Comparison of ENCODE assay signal across 19 cellular contexts in the genomic region with DNA sequence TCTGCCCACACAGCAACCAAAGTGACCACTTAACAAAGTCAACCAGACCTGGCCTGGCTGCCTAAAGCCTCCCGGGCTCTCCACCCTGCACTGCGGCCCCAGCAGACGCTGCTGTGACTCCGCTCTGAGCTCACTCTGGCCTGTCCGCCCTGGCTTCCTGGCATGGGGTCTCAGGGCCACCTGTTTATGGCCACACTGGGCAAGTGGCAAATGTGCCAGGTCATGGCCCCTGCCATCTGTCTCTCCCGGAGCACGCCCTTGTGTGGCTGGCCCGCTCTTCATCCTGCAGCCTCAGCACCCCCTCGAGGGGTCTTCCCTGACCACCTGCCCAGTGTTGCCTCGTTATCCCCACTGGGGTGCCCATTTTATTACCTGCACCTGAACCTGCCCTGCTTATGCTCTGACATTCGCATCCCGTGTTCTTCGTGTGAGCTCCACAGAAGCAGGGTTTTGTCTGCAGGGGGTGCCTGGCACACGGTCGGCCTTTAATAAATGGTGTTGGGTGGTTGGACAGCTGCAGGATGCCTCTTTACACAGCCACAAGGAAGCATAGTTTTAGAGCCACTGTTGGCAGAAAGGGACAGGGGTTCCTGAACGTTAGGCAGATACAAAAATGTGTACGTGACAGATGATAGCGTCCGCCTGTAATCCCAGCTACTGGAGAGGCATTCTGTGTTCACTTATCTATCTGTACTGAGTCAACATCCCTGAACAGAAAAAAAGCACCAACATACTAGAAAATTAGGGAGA.
"Had no signal": no experiment of that assay in that cellular context is flagged by ENCODE, and none has a peak within 500 bp of the region (broad histone marks: within the 10 kb centered on the region; RNA-seq: fewer than 3 reads in every experiment).

No MANE protein-coding gene starts in this region.

- H3K27ac Mint-ChIP-seq: activated CD4-positive, alpha-beta T cell treated with anti-CD3 and anti-CD28 coated beads, Interleukin-2, amount 10 ng/mL, durations not matched to agents 7 days and 5 days; activated naive CD8-positive, alpha-beta T cell treated with anti-CD3 and anti-CD28 coated beads, Interleukin-2, amount 50 U/mL, for 24 hours; activated T-cell treated with anti-CD3 and anti-CD28 coated beads, Interleukin-2, amount 50 U/mL, for 72 hours; immature natural killer cell; nephron; T-cell had no signal

- H3K4me3 Mint-ChIP-seq: activated CD4-positive, alpha-beta T cell treated with anti-CD3 and anti-CD28 coated beads, Interleukin-2, amount 10 ng/mL, durations not matched to agents 7 days and 5 days; activated naive CD8-positive, alpha-beta T cell treated with anti-CD3 and anti-CD28 coated beads, Interleukin-2, amount 50 U/mL, for 24 hours; activated T-cell treated with anti-CD3 and anti-CD28 coated beads, Interleukin-2, amount 50 U/mL, for 72 hours; immature natural killer cell; nephron; T-cell had no signal

- H3K9me3 Mint-ChIP-seq: activated CD4-positive, alpha-beta T cell treated with anti-CD3 and anti-CD28 coated beads, Interleukin-2, amount 10 ng/mL, durations not matched to agents 7 days and 5 days; activated naive CD8-positive, alpha-beta T cell treated with anti-CD3 and anti-CD28 coated beads, Interleukin-2, amount 50 U/mL, for 24 hours; activated T-cell treated with anti-CD3 and anti-CD28 coated beads, Interleukin-2, amount 50 U/mL, for 72 hours; immature natural killer cell had no signal

- H3K36me3 Mint-ChIP-seq: immature natural killer cell, T-cell had no signal

- DNase-seq: activated CD4-positive, alpha-beta T cell treated with anti-CD3 and anti-CD28 coated beads, Interleukin-2, amount 10 ng/mL, durations not matched to agents 7 days and 5 days; activated CD4-positive, CD25-positive, alpha-beta regulatory T cell treated with anti-CD3 and anti-CD28 coated beads, Interleukin-2, amount 50 U/mL, for 72 hours; activated gamma-delta T cell; activated naive CD4-positive, alpha-beta T cell treated with anti-CD3 and anti-CD28 coated beads, Interleukin-2, amount 50 U/mL, for 16 hours; activated naive CD8-positive, alpha-beta T cell treated with anti-CD3 and anti-CD28 coated beads, Interleukin-2, amount 50 U/mL, for 24 hours; activated T-cell treated with anti-CD3 and anti-CD28 coated beads, Interleukin-2, amount 50 U/mL, for 72 hours; dermis blood vessel endothelial cell; effector CD8-positive, alpha-beta T cell; foreskin melanocyte; immature natural killer cell; left ventricle myocardium superior; midbrain; spleen; stimulated activated CD4-positive, alpha-beta T cell treated with anti-CD3 and anti-CD28 coated beads, Interleukin-4, amount 100 ng/mL, for 1 hour; stimulated activated naive CD4-positive, alpha-beta T cell treated with Interleukin-2 at 50 U/mL for 16 hours; T-cell; thyroid gland; WERI-Rb-1 had no signal

- H3K4me1 Mint-ChIP-seq: activated CD4-positive, alpha-beta T cell treated with anti-CD3 and anti-CD28 coated beads, Interleukin-2, amount 10 ng/mL, durations not matched to agents 7 days and 5 days; activated naive CD8-positive, alpha-beta T cell treated with anti-CD3 and anti-CD28 coated beads, Interleukin-2, amount 50 U/mL, for 24 hours; immature natural killer cell; T-cell had no signal

- H3K27me3 Mint-ChIP-seq: activated CD4-positive, alpha-beta T cell treated with anti-CD3 and anti-CD28 coated beads, Interleukin-2, amount 10 ng/mL, durations not matched to agents 7 days and 5 days; activated naive CD8-positive, alpha-beta T cell treated with anti-CD3 and anti-CD28 coated beads, Interleukin-2, amount 50 U/mL, for 24 hours had no signal
